ENCODE assay signal across 1 cellular context in the genomic region with DNA sequence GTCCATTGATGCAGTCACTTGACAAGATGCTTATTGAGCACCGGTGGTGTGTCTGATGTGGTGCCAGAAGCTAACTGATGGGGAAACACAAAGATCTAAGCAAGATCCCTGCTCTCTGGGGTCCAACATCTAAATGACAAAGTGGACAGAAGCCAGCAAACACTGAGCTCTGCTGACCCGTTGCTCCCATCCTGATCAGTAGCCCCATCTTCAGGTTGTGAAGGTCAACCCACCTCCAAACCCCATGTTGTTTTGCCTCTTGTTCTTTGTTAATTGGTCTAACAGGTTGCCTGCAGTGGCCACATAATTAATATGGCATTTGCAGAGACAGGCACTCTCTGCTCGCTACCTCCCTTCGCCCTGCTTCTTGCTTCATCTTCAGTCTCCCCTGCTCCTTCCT.
TF ChIP-seq lines count a peak whose summit lies in the region.

No MANE protein-coding gene starts in this region.

TF ChIP-seq in GM23338, 12 proteins besides CTCF, POLR2A, EP300 and RAD21 (continued from another document):
- TF ChIP-seq EZH2phosphoT487 (IDR thresholded peaks at IDR 0.05; ENCODE audit: unreplicated experiment) (no peak), STAT1 (IDR thresholded peaks at IDR 0.05; ENCODE audit: unreplicated experiment) (no peak)
